Comparison of ENCODE assay signal across 8 cellular contexts in the genomic region with DNA sequence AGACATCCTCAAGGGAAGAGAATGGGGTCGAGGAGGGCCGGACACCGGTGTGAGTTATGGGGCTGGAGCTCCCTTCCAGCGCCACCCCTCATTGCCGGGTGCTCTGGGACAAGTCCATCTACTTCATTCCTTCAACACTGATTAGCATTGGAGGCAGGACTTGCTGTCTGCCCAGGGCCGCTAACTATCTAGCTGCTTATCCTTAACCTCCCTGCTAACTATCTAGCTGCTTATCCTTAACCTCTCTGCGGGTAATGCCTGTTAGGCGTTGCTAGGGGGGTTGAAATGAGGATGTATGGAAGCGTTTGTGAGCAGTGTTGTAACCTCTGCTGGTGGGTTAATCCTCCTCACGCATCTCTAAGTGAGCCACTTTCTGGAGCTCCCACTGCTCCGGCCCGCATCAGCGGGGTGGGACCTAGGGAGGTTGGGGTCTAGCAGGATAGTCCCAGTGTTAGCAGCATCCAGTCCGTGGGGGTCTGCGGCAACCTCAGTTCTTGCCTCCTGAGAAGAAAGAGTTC. TPM values are rescaled to one million over a fixed set of nuclear protein-coding genes. Genes with fewer than 3 reads are reported as not detected.
DNase-seq lines count a peak whose midpoint lies in the region; ATAC-seq and TF ChIP-seq lines count a peak whose summit lies in the region.

No MANE protein-coding gene starts in this region.

- H3K27ac ChIP-seq in coronary artery (peak overlapping the region; percentile 87 to 95), muscle layer of colon (ENCODE audit: low read depth, low read length) (peak overlapping the region; percentile 41)

- H3K4me1 ChIP-seq in muscle layer of colon (ENCODE audit: insufficient read depth, low read length) = peaks cover 16% of the 10 kb centered on the region

- peak; percentile 9 for ATAC-seq in GM18517 (IDR thresholded peaks at IDR 0.05; ENCODE audit: unreplicated experiment)

- H3K4me3 ChIP-seq in coronary artery (peak overlapping the region; percentile 86), muscle layer of colon (ENCODE audit: low read depth in 1 of 2, low read length in 2 of 2) (peak overlapping the region; percentile 58 to 71)

- H3K9ac ChIP-seq in muscle layer of colon (ENCODE audit: low read length) = peak overlapping the region; percentile 45

- no peak for TF ChIP-seq CTCF in coronary artery (IDR thresholded peaks at IDR 0.05)

- H3K9me3 ChIP-seq in muscle layer of colon (ENCODE audit: low read length) = no peaks in the 10 kb centered on the region

- DNase-seq in NCI-H2227 (lab: John Stamatoyannopoulos, UW; ENCODE audit: unreplicated experiment) (peak; percentile 27), coronary artery (ENCODE audit: low spot score) (no peak), DMS79 (lab: John Stamatoyannopoulos, UW) (no peak), mesenteric fat pad (ENCODE audit: low spot score) (no peak), NCI-H1694 treated with DMSO at 0.1 percent for 48 hours (lab: John Stamatoyannopoulos, UW) (no peak), NCI-H1105 (lab: John Stamatoyannopoulos, UW) (no peak)

- H3K27me3 ChIP-seq in muscle layer of colon (ENCODE audit: control insufficient read depth in 1 of 2, insufficient read depth in 2 of 2, low read length in 2 of 2) = no peaks in the 10 kb centered on the region

- no peaks in the 10 kb centered on the region for H3K36me3 ChIP-seq in muscle layer of colon (ENCODE audit: insufficient read depth, low read length)

RNA-seq across cellular contexts. Expression of a gene that starts 10.9 kb away (rescaled TPM):
- total RNA-seq in mesenteric fat pad = 2.4 TPM

RNA-seq across cellular contexts. Expression of a gene that starts 13.3 kb away (rescaled TPM):
- total RNA-seq in mesenteric fat pad = 15.2 TPM

RNA-seq across cellular contexts. Expression of a gene that starts 48.1 kb away (rescaled TPM):
- 29.3 TPM for total RNA-seq in mesenteric fat pad
